1 cellular context compared by ENCODE assay signal in genomic region chr5:172443441-172444109, GRCh38.
A peak's percentile ranks its signal among the peaks of the same experiment; 100 is the strongest.
TF ChIP-seq lines count a peak whose summit lies in the region.

No MANE protein-coding gene starts in this region.

TF ChIP-seq in SK-N-SH, 30 proteins besides CTCF, POLR2A, EP300 and RAD21 (continued from another document):
- TF ChIP-seq, protein P1, sequence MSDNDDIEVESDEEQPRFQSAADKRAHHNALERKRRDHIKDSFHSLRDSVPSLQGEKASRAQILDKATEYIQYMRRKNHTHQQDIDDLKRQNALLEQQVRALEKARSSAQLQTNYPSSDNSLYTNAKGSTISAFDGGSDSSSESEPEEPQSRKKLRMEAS (IDR thresholded peaks at IDR 0.05; ENCODE audit: low read depth): peak; percentile 82
- TF ChIP-seq NFIC (IDR thresholded peaks at IDR 0.05; ENCODE audit: borderline replicate concordance) (peak; percentile 99), TEAD4 (IDR thresholded peaks at IDR 0.05; ENCODE audit: borderline replicate concordance, insufficient read depth) (no peak), CHD2 (IDR thresholded peaks at IDR 0.05; ENCODE audit: low read length, partially characterized antibody) (peak; percentile 40)
- TF ChIP-seq, protein P2, sequence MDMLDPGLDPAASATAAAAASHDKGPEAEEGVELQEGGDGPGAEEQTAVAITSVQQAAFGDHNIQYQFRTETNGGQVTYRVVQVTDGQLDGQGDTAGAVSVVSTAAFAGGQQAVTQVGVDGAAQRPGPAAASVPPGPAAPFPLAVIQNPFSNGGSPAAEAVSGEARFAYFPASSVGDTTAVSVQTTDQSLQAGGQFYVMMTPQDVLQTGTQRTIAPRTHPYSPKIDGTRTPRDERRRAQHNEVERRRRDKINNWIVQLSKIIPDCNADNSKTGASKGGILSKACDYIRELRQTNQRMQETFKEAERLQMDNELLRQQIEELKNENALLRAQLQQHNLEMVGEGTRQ (IDR thresholded peaks at IDR 0.05; ENCODE audit: borderline replicate concordance, low read depth, low read length): 0 out of 2 replicates have a peak, but pooled peaks have one; percentile 3
